Comparison of ENCODE assay signal across 33 cellular contexts in genomic region chr16:21683184-21683583, GRCh38. TPM values are rescaled to one million over a fixed set of nuclear protein-coding genes. Genes with fewer than 3 reads are reported as not detected.
"Had no signal": no experiment of that assay in that cellular context is flagged by ENCODE, and none has a peak within 500 bp of the region (broad histone marks: within the 10 kb centered on the region; RNA-seq: fewer than 3 reads in every experiment).

No MANE protein-coding gene starts in this region.

- FAIRE-seq: colon, endometrium, islet of Langerhans, keratinocyte had no signal

- H3K4me3 ChIP-seq: coronary artery, dorsolateral prefrontal cortex, esophagus squamous epithelium, gastrocnemius medialis, heart right ventricle, left lung, lower lobe of right lung, mucosa of descending colon had no signal

- H3K27ac ChIP-seq: coronary artery, dorsolateral prefrontal cortex, epithelial cell of prostate, esophagus squamous epithelium, gastrocnemius medialis, heart right ventricle, left lung, lower lobe of right lung had no signal

- H3K9me3 ChIP-seq: esophagus squamous epithelium, gastrocnemius medialis, left lung, lower lobe of right lung, mucosa of descending colon had no signal

- ATAC-seq: effector memory CD8-positive, alpha-beta T cell; esophagus mucosa; gastrocnemius medialis; heart right ventricle; left cardiac atrium; left lung; left ventricle myocardium superior; lower lobe of right lung; mucosa of descending colon had no signal

- H3K27me3 ChIP-seq: gastrocnemius medialis, left lung had no signal

- H3K4me1 ChIP-seq: esophagus squamous epithelium, gastrocnemius medialis, heart right ventricle, left lung, lower lobe of right lung had no signal

- H3K36me3 ChIP-seq: esophagus squamous epithelium, gastrocnemius medialis, heart right ventricle, left lung, lower lobe of right lung had no signal

- DNase-seq: dermis blood vessel endothelial cell; dorsolateral prefrontal cortex; effector CD8-positive, alpha-beta T cell; effector memory CD8-positive, alpha-beta T cell; endodermal cell; erythroblast; esophagus squamous epithelium; foreskin fibroblast; foreskin melanocyte; gastrocnemius medialis; glutamatergic neuron; head of caudate nucleus; heart right ventricle; hippocampal formation; left cardiac atrium; left lung; left ventricle myocardium superior; lower lobe of right lung; mesenchymal stem cell; mucosa of descending colon; naive B cell had no signal

RNA-seq across cellular contexts. Expression of gene OTOA, which starts 19.4 kb away (rescaled TPM):
- total RNA-seq: dermis blood vessel endothelial cell, left ventricle myocardium superior, lower leg skin had no signal
- polyA plus RNA-seq: keratinocyte had no signal

RNA-seq across cellular contexts. Expression of gene IGSF6, which starts 30.8 kb away (rescaled TPM):
- total RNA-seq: dermis blood vessel endothelial cell, endodermal cell, glomerular endothelial cell, lung microvascular endothelial cell, mesothelial cell of epicardium, myocyte had no signal
- polyA plus RNA-seq: keratinocyte had no signal
